ENCODE assay signal across 14 cellular contexts in the genomic region with DNA sequence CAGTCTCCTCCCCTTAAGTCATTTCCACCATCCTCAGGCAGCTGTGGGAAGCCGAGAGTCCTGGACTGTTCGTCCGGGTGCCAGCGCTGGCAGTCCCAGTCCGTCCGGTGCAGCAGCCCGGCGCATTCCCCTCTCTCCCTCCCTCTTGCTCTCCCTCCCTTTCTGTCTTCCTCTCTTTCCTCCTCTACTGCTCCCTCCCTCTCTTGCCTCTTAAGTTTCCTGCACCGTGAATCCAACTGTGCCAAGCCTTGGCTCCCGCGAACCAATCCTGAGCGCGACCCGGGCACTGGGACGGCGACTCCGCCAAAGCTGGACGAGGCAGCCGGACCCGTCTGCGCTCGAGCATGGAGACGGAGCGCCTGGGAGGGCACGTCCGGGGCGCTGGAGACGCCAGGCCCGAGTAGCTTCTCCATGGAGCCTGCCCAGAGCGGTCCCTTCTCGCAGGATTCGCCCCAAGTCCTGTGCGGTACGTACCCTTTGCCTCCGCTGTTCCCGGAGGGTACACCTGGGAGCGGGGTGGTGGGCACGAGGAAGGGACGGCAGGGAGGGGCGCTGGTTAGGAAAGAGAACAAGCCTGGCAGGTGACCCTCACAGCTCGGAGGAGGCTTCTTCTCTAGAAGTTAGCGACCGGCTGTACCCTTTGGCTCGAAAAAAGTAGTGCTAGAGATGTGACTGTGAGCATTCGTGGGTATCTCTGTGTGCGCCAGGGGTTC. TPM values are rescaled to one million over a fixed set of nuclear protein-coding genes. Genes with fewer than 3 reads are reported as not detected.
A peak's percentile ranks its signal among the peaks of the same experiment; 100 is the strongest.
DNase-seq lines count a peak whose midpoint lies in the region; ATAC-seq, FAIRE-seq and TF ChIP-seq lines count a peak whose summit lies in the region.
"Had no signal": no experiment of that assay in that cellular context is flagged by ENCODE, and none has a peak within 500 bp of the region (broad histone marks: within the 10 kb centered on the region; RNA-seq: fewer than 3 reads in every experiment).

No MANE protein-coding gene starts in this region.

- H3K4me3 ChIP-seq in HUES64 (ENCODE audit: low read length) (peak overlapping the region; percentile 51), neuronal stem cell (ENCODE audit: low read length in 2 of 2) (peak overlapping the region in 1 of 2 donors; percentile 52), breast epithelium (peak overlapping the region in 1 of 3 donors; percentile 43), psoas muscle (no peak overlapping the region), HepG2 (replicated peaks in 1 of 3; ENCODE audit: insufficient read depth in 1 of 3, low read depth in 2 of 3, low read length in 3 of 3) (no peak overlapping the region)
- H3K4me3 ChIP-seq: body of pancreas had no signal

- H3K27me3 Mint-ChIP-seq in endothelial cell (ENCODE audit: unreplicated experiment): peaks cover 30% of the 10 kb centered on the region

- no TSS peak for BruUV-seq in HepG2 (replicated peaks; lab: Mats Ljungman, UMichigan)

- H3K36me3 Mint-ChIP-seq in endothelial cell (ENCODE audit: low read depth, unreplicated experiment): peaks cover 11% of the 10 kb centered on the region

- no peak overlapping the region for H2BK120ac ChIP-seq in neuronal stem cell (ENCODE audit: low read depth, low read length)

- H2BK12ac ChIP-seq in neuronal stem cell (ENCODE audit: low read length): no peak overlapping the region

- H3K4me3 Mint-ChIP-seq in endothelial cell (ENCODE audit: unreplicated experiment): peak overlapping the region; percentile 81

- peak overlapping the region; percentile 1 for H2AFZ ChIP-seq in neuronal stem cell (ENCODE audit: low read length)
- no peak overlapping the region for H2AFZ ChIP-seq in HepG2 (ENCODE audit: low read length)

- no peaks in the 10 kb centered on the region for H3K9me3 ChIP-seq in HUES64 (ENCODE audit: insufficient read depth, low read depth, low read length)
- H3K9me3 ChIP-seq in neuronal stem cell (replicated peaks in 1 of 2; ENCODE audit: control insufficient read depth in 2 of 2, insufficient read depth in 1 of 2, low read depth in 1 of 2, low read length in 2 of 2): peaks cover 4% of the 10 kb centered on the region in 2 donors
- H3K9me3 ChIP-seq in breast epithelium: no peaks in the 10 kb centered on the region
- no peaks in the 10 kb centered on the region for H3K9me3 ChIP-seq in psoas muscle
- H3K9me3 ChIP-seq in HepG2 (ENCODE audit: low read length): no peaks in the 10 kb centered on the region
- H3K9me3 ChIP-seq: body of pancreas had no signal

- H2BK5ac ChIP-seq in neuronal stem cell (ENCODE audit: low read length): no peak overlapping the region

- intact Hi-C loops in breast epithelium (cut with DNase I; ENCODE audit: low total_unique reads) (no loop called here), psoas muscle (cut with DNase I) (no loop called here), HepG2 (cut with micrococcal nuclease; ENCODE audit: unreplicated experiment) (loop anchor here (5.0 kb wide), 1 partner anchor 1988 kb away; no protein-coding TSS in a partner anchor)

- ATAC-seq in psoas muscle (no peak), HepG2 (no peak)

- H4K20me1 ChIP-seq in HepG2 (ENCODE audit: insufficient read depth, low read length): no peaks in the 10 kb centered on the region

- H2BK15ac ChIP-seq in neuronal stem cell (ENCODE audit: low read length): no peak overlapping the region

- DNase-seq in ELF-1 (ENCODE audit: low read depth, low spot score) (peak; percentile 50), endothelial cell (ENCODE audit: low spot score) (peak; percentile 23), neuronal stem cell (ENCODE audit: low spot score) (no peak), breast epithelium (ENCODE audit: low spot score in 2 of 2) (no peak), psoas muscle (no peak), RCC 7860 (ENCODE audit: low spot score) (no peak), HepG2 (ENCODE audit: low spot score) (no peak)
- DNase-seq: CD4-positive, CD25-positive, alpha-beta regulatory T cell had no signal

- H3K23ac ChIP-seq in neuronal stem cell (ENCODE audit: low read depth, low read length, poor library complexity): peak overlapping the region; percentile 0

- H2AK5ac ChIP-seq in neuronal stem cell (ENCODE audit: low read depth, low read length): no peak overlapping the region

- H3K27ac ChIP-seq in HUES64 (ENCODE audit: low read depth, low read length) (no peak overlapping the region), neuronal stem cell (replicated peaks; ENCODE audit: low read length) (no peak overlapping the region), breast epithelium (no peak overlapping the region), psoas muscle (no peak overlapping the region), HepG2 (ENCODE audit: extremely low read length, insufficient read depth, low read length) (no peak overlapping the region)
- H3K27ac ChIP-seq: body of pancreas had no signal

- no peak overlapping the region for H3K4ac ChIP-seq in neuronal stem cell (ENCODE audit: low read length)

- H3K14ac ChIP-seq in neuronal stem cell (ENCODE audit: low read length): no peak overlapping the region

- H3K79me2 ChIP-seq in HepG2 (ENCODE audit: insufficient read depth, low read length): no peaks in the 10 kb centered on the region

- H4K8ac ChIP-seq in neuronal stem cell (ENCODE audit: low read depth, low read length): no peak overlapping the region

- CTCF ChIA-PET in HepG2 (lab: Yijun Ruan, JAX; ENCODE audit: low intra/inter-chr PET ratio, low total read pairs): no interaction called here

- in situ Hi-C loops in HepG2 (cut with HindIII; ENCODE audit: extremely low pct_ligation_motif_present, low pct_unique_long_range_greater_than_20kb): no loop called here

- peaks cover 23% of the 10 kb centered on the region for H3K4me1 Mint-ChIP-seq in endothelial cell (ENCODE audit: unreplicated experiment)

- FAIRE-seq in RCC 7860 (lab: Jason Lieb, UNC): no peak
- FAIRE-seq in HepG2 (lab: Jason Lieb, UNC): no peak
- FAIRE-seq: HTR-8/SVneo had no signal

- TF ChIP-seq POLR2A in breast epithelium (IDR thresholded peaks at IDR 0.05) (no peak), HepG2 (IDR thresholded peaks at IDR 0.05; ENCODE audit: insufficient read depth in 1 of 2, low read depth in 2 of 2, low read length in 2 of 2) (no peak)

- H3K9ac ChIP-seq in HUES64 (ENCODE audit: low read depth, low read length): no peak overlapping the region
- H3K9ac ChIP-seq in neuronal stem cell (ENCODE audit: low read depth, low read length, poor library complexity): no peak overlapping the region
- no peak overlapping the region for H3K9ac ChIP-seq in HepG2 (ENCODE audit: insufficient read depth, low read depth, low read length)

- H3K4me1 ChIP-seq in HUES64 (ENCODE audit: insufficient read depth, low read length) (peaks cover 20% of the 10 kb centered on the region; the same call in 1 of the 2 replicates), neuronal stem cell (ENCODE audit: control insufficient read depth in 2 of 2, insufficient read depth in 1 of 2, low read depth in 1 of 2, low read length in 2 of 2) (peaks cover 0 to 10% of the 10 kb centered on the region in 2 donors), breast epithelium (no peaks in the 10 kb centered on the region), psoas muscle (no peaks in the 10 kb centered on the region), HepG2 (ENCODE audit: insufficient read depth, low read length) (peaks cover 25% of the 10 kb centered on the region)

- TF ChIP-seq CTCF in endothelial cell (IDR thresholded peaks at IDR 0.05; ENCODE audit: unreplicated experiment) (no peak), breast epithelium (IDR thresholded peaks at IDR 0.05) (no peak), psoas muscle (IDR thresholded peaks at IDR 0.05) (no peak), HepG2 (CRISPR knock-in tag; IDR thresholded peaks at IDR 0.05) (no peak)

- TF ChIP-seq RAD21 in HepG2 (CRISPR knock-in tag; IDR thresholded peaks at IDR 0.05): no peak

- no peaks in the 10 kb centered on the region for H3K36me3 ChIP-seq in HUES64 (ENCODE audit: insufficient read depth, low read length)
- no peaks in the 10 kb centered on the region for H3K36me3 ChIP-seq in neuronal stem cell (replicated peaks in 1 of 2; ENCODE audit: control insufficient read depth in 2 of 2, insufficient read depth in 2 of 2, low read length in 2 of 2)
- no peaks in the 10 kb centered on the region for H3K36me3 ChIP-seq in breast epithelium
- H3K36me3 ChIP-seq in psoas muscle (ENCODE audit: insufficient read depth in 1 of 2, low read depth in 1 of 2): no peaks in the 10 kb centered on the region
- no peaks in the 10 kb centered on the region for H3K36me3 ChIP-seq in HepG2 (replicated peaks in 1 of 2; ENCODE audit: control insufficient read depth in 1 of 2, insufficient read depth in 2 of 2, low read length in 2 of 2)

- no peak overlapping the region for H3K18ac ChIP-seq in neuronal stem cell (ENCODE audit: low read length)

- H3K79me1 ChIP-seq in neuronal stem cell (ENCODE audit: low read depth, low read length): no peaks in the 10 kb centered on the region

- TF ChIP-seq EP300 in HepG2 (IDR thresholded peaks at IDR 0.05; ENCODE audit: low read depth in 2 of 2, low read length in 2 of 2) (no peak), HepG2 (CRISPR knock-in tag; IDR thresholded peaks at IDR 0.05; ENCODE audit: borderline replicate concordance) (no peak)

- H3K27me3 ChIP-seq in HUES64 (ENCODE audit: insufficient read depth, low read length) (peaks cover 95% of the 10 kb centered on the region), neuronal stem cell (ENCODE audit: control insufficient read depth in 3 of 3, insufficient read depth in 3 of 3, low read depth in 1 of 3, low read length in 3 of 3) (peaks cover 23 to 92% (median 70%) of the 10 kb centered on the region in 3 experiments), breast epithelium (peaks cover 2 to 78% of the 10 kb centered on the region in 2 donors), psoas muscle (ENCODE audit: insufficient read depth in 3 of 3, low read length in 2 of 3) (peaks cover 4 to 89% (median 39%) of the 10 kb centered on the region in 3 donors), HepG2 (ENCODE audit: control insufficient read depth in 1 of 2, insufficient read depth in 2 of 2, low read length in 2 of 2) (peaks cover 0 to 33% of the 10 kb centered on the region in 2 experiments; a peak in 3 of 5 replicates)

- POLR2A ChIA-PET in HepG2 (lab: Yijun Ruan, JAX): no interaction called here

- under 1% methylated on average over 46 of the region's 46 CpGs for WGBS in HUES64
- no CpG with 5 or more reads among the region's 46 CpGs for WGBS in neuronal stem cell (ENCODE audit: extremely low coverage in 2 of 2, insufficient read length in 2 of 2, insufficient replicate concordance in 1 of 2), 2 donors
- 1 to 2% (median 1%) methylated on average over 46 of the region's 46 CpGs for WGBS in psoas muscle, 3 donors
- WGBS in HepG2 (ENCODE audit: low lambda C conversion rate): 48% methylated on average over 40 of the region's 46 CpGs

- H3K9me3 Mint-ChIP-seq in endothelial cell (ENCODE audit: unreplicated experiment): no peaks in the 10 kb centered on the region

- H3K4me2 ChIP-seq in neuronal stem cell (ENCODE audit: insufficient read depth, low read length, poor library complexity, severe bottlenecking) (peak overlapping the region; percentile 78), HepG2 (ENCODE audit: low read depth, low read length) (no peak overlapping the region)

- H4K91ac ChIP-seq in neuronal stem cell (ENCODE audit: low read depth, low read length, poor library complexity): no peak overlapping the region

- H3K27ac Mint-ChIP-seq in endothelial cell (ENCODE audit: unreplicated experiment): no peak overlapping the region
- H3K27ac Mint-ChIP-seq: CD4-positive, CD25-positive, alpha-beta regulatory T cell had no signal

RNA-seq across cellular contexts. Expression of gene NXPH1, which starts 1.0 kb away (rescaled TPM):
- 0.35 TPM for polyA plus RNA-seq in HUES64 (2013, experiment 1 of 2)
- polyA plus RNA-seq in HUES64 (2013, experiment 2 of 2): 0.51 TPM
- not detected for total RNA-seq in endothelial cell (ENCODE audit: unreplicated experiment)
- 0.01 TPM for polyA plus RNA-seq in neuronal stem cell (2013, experiment 1 of 2)
- not detected for polyA plus RNA-seq in neuronal stem cell (2013, experiment 2 of 2)
- total RNA-seq in breast epithelium: under 1 TPM in 1 of 3 donors, not detected in 2; 0.29 TPM
- total RNA-seq in psoas muscle: not detected
- polyA plus RNA-seq in psoas muscle: not detected
- total RNA-seq in HepG2 (2016; rRNA removed; fragmentation: Illumina TruSeq; extraction: Trizol): not detected in 2 replicates
- total RNA-seq in HepG2 (2016; cell fraction: cytosol; rRNA removed; fragmentation: Illumina TruSeq; extraction: Trizol; ENCODE audit: low read depth): not detected in 2 replicates
- total RNA-seq in HepG2 (2016; cell fraction: insoluble cytoplasmic fraction; rRNA removed; fragmentation: Illumina TruSeq; extraction: Trizol): not detected in 2 replicates
- not detected in 2 replicates for total RNA-seq in HepG2 (2016; cell fraction: membrane; rRNA removed; fragmentation: Illumina TruSeq; extraction: Trizol)
- total RNA-seq in HepG2 (2016; cell fraction: nucleus; rRNA removed; fragmentation: Illumina TruSeq; extraction: Trizol): not detected in 2 replicates
- not detected in 2 replicates for polyA plus RNA-seq in HepG2 (2011; rRNA removed)
- not detected in 2 replicates for polyA plus RNA-seq in HepG2 (2011; cell fraction: cytosol; rRNA removed)
- polyA plus RNA-seq in HepG2 (2011; cell fraction: nucleus; rRNA removed): not detected in 2 replicates
- polyA plus RNA-seq in HepG2 (2012): not detected in 2 replicates
- polyA plus RNA-seq in HepG2 (2016; cell fraction: cytosol; fragmentation: Illumina TruSeq; extraction: Trizol; ENCODE audit: low read depth): not detected in 2 replicates
- polyA plus RNA-seq in HepG2 (2016; cell fraction: insoluble cytoplasmic fraction; fragmentation: Illumina TruSeq; extraction: Trizol; ENCODE audit: low read depth): not detected in 2 replicates
- not detected in 2 replicates for polyA plus RNA-seq in HepG2 (2016; cell fraction: membrane; fragmentation: Illumina TruSeq; extraction: Trizol; ENCODE audit: low read depth)
- polyA plus RNA-seq in HepG2 (2016; cell fraction: nucleus; fragmentation: Illumina TruSeq; extraction: Trizol; ENCODE audit: insufficient read depth, low read depth): not detected in 2 replicates
- polyA minus RNA-seq in HepG2 (2011; rRNA and poly(A)+ RNA removed; ENCODE audit: low replicate concordance): not detected in 2 replicates
- polyA minus RNA-seq in HepG2 (2011; cell fraction: cytosol; rRNA and poly(A)+ RNA removed): not detected in 2 replicates
- polyA minus RNA-seq in HepG2 (2011; cell fraction: nucleus; rRNA and poly(A)+ RNA removed): not detected in 2 replicates
- total RNA-seq: body of pancreas; CD4-positive, CD25-positive, alpha-beta regulatory T cell; epithelial cell of proximal tubule; renal cortical epithelial cell; SK-MEL-5 had no signal
- polyA plus RNA-seq: CD4-positive, CD25-positive, alpha-beta regulatory T cell had no signal

Comparison
In these comparisons a context has a peak if more than half of its experiments do, and no peak if none do; other contexts are left out.
1. DNase-seq: peak in ELF-1 (single experiment) and endothelial cell (single experiment); none in neuronal stem cell (single experiment), breast epithelium (0 of 2), psoas muscle (0 of 2), RCC 7860 (single experiment) and HepG2 (single experiment).